ENCODE assay signal across 8 cellular contexts in the genomic region with DNA sequence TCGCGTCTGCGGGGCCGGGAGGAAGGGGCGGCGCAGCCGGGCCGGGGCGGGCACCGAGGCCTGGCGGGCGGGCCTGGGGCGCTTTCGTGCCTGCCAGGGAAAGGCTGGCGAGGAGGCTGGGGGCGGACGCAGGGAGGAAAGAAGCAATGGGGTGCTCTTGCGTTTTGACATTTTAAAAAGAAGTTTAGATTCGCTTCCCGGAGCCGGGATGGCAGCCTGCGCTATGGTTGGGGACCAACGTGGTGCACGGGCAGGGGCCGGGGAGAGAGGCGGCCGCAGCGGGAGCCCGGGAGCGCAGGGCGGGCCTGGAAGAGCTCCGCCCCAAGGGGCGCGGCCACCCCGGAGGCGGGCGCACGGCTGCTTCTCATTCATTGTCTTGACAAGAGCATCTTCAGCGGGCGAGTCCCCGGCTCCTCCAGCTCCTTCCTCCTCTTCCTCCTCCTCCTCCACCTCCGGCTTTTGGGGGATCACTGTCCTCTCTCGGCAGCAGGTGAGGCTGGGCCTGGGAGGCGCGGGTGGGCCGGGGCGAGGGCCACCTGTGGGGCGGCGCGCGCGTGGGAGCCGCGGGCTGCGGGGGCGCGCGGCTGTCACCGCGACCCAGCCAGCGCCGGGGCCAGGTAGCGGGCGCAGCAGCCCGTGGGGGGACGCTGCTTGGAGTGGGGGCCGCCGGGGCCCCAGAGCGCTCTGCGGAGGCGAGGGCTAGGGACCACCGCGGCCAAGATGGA. TPM values are rescaled to one million over a fixed set of nuclear protein-coding genes. Genes with fewer than 3 reads are reported as not detected.
DNase-seq lines count a peak whose midpoint lies in the region; ATAC-seq and TF ChIP-seq lines count a peak whose summit lies in the region.

Gene CORO1A (plus strand): TSS at position 367 of the 725 bp plus-strand sequence. CDS start 1,608 bp downstream, outside the sequence.

- H3K27ac ChIP-seq in CD8-positive, alpha-beta T cell (ENCODE audit: low read depth, low read length): peak within 1 kb of the TSS; percentile 91

- peak; percentile 58 to 94 (median 83) for DNase-seq in CD8-positive, alpha-beta T cell
- DNase-seq in HuH-7 (ENCODE audit: low spot score) (peak; percentile 78), RPMI8226 (peak; percentile 94), fibroblast of villous mesenchyme (ENCODE audit: low read depth) (peak; percentile 75), neural crest cell (ENCODE audit: low read depth, low spot score) (peak; percentile 77)
- peak; percentile 85 for DNase-seq in activated T-helper 2 cell treated with anti-CD3 and anti-CD28 coated beads, Interferon-gamma antibody, Interleukin-2, Interleukin-4, amounts not matched to agents 10 μg/mL and 5 μg/mL and 100 μg/mL, durations not matched to agents 14 hours and 24 hours and 36 hours (ENCODE audit: low spot score)
- DNase-seq in stimulated activated naive CD8-positive, alpha-beta T cell treated with anti-CD3 and anti-CD28 coated beads, Interleukin-15, amount 100 ng/mL, for 72 hours: peak; percentile 87 to 90

- CTCF ChIA-PET in CD8-positive, alpha-beta T cell (lab: Charles Lee): interaction anchor here (1.0 kb wide), 1 partner anchor 92 kb away, joined by 7 read pairs; the partner anchor contains the start of gene TBX6

- intact Hi-C loops in CD8-positive, alpha-beta T cell (cut with DNase I, micrococcal nuclease): no loop called here
- intact Hi-C loops in activated T-helper 2 cell treated with anti-CD3 and anti-CD28 coated beads, Interferon-gamma antibody, Interleukin-2, Interleukin-4, amounts not matched to agents 10 μg/mL and 5 μg/mL and 100 μg/mL, durations not matched to agents 14 hours and 24 hours and 36 hours (cut with micrococcal nuclease): no loop called here

- H3K4me3 ChIP-seq in CD8-positive, alpha-beta T cell (ENCODE audit: low read depth, low read length): peak within 1 kb of the TSS; percentile 97
- H3K4me3 ChIP-seq in fibroblast of villous mesenchyme (ENCODE audit: low read depth, low read length): peak within 1 kb of the TSS; percentile 64

- peak; percentile 41 for ATAC-seq in CD8-positive, alpha-beta T cell
- ATAC-seq in GM19467 (IDR thresholded peaks at IDR 0.05; ENCODE audit: unreplicated experiment): peak; percentile 43
- peak; percentile 51 for ATAC-seq in stimulated activated naive CD8-positive, alpha-beta T cell treated with anti-CD3 and anti-CD28 coated beads, Interleukin-15, amount 100 ng/mL, for 72 hours

- peaks cover 34% of the 10 kb centered on the region for H3K4me1 ChIP-seq in CD8-positive, alpha-beta T cell (ENCODE audit: insufficient read depth, low read length)

- POLR2A ChIA-PET in CD8-positive, alpha-beta T cell (lab: Charles Lee): interaction anchor here (0.5 to 7.0 kb wide), 31 partner anchors 9 to 475 kb away, joined by 3 to 130 read pairs (median 4); partner anchors contain the start of genes ALDOA, GDPD3, MAPK3 and PPP4C

- H3K9me3 Mint-ChIP-seq in CD8-positive, alpha-beta T cell: no peaks in the 10 kb centered on the region
- no peaks in the 10 kb centered on the region for H3K9me3 Mint-ChIP-seq in activated T-helper 2 cell treated with anti-CD3 and anti-CD28 coated beads, Interferon-gamma antibody, Interleukin-2, Interleukin-4, amounts not matched to agents 10 μg/mL and 5 μg/mL and 100 μg/mL, durations not matched to agents 14 hours and 24 hours and 36 hours
- H3K9me3 Mint-ChIP-seq in neural crest cell: no peaks in the 10 kb centered on the region
- H3K9me3 Mint-ChIP-seq in stimulated activated naive CD8-positive, alpha-beta T cell treated with anti-CD3 and anti-CD28 coated beads, Interleukin-15, amount 100 ng/mL, for 72 hours: no peaks in the 10 kb centered on the region

- H3K4me3 Mint-ChIP-seq in CD8-positive, alpha-beta T cell: peak within 1 kb of the TSS; percentile 95
- H3K4me3 Mint-ChIP-seq in activated T-helper 2 cell treated with anti-CD3 and anti-CD28 coated beads, Interferon-gamma antibody, Interleukin-2, Interleukin-4, amounts not matched to agents 10 μg/mL and 5 μg/mL and 100 μg/mL, durations not matched to agents 14 hours and 24 hours and 36 hours (ENCODE audit: low read depth): peak within 1 kb of the TSS; percentile 100
- H3K4me3 Mint-ChIP-seq in neural crest cell: peak within 1 kb of the TSS; percentile 87
- H3K4me3 Mint-ChIP-seq in stimulated activated naive CD8-positive, alpha-beta T cell treated with anti-CD3 and anti-CD28 coated beads, Interleukin-15, amount 100 ng/mL, for 72 hours: peak within 1 kb of the TSS; percentile 93 to 97

- peaks cover 39% of the 10 kb centered on the region for H3K4me1 Mint-ChIP-seq in CD8-positive, alpha-beta T cell (ENCODE audit: low read depth)
- H3K4me1 Mint-ChIP-seq in activated T-helper 2 cell treated with anti-CD3 and anti-CD28 coated beads, Interferon-gamma antibody, Interleukin-2, Interleukin-4, amounts not matched to agents 10 μg/mL and 5 μg/mL and 100 μg/mL, durations not matched to agents 14 hours and 24 hours and 36 hours (ENCODE audit: low read depth): peaks cover 26% of the 10 kb centered on the region
- H3K4me1 Mint-ChIP-seq in neural crest cell: peaks cover 5% of the 10 kb centered on the region
- peaks cover 57% of the 10 kb centered on the region for H3K4me1 Mint-ChIP-seq in stimulated activated naive CD8-positive, alpha-beta T cell treated with anti-CD3 and anti-CD28 coated beads, Interleukin-15, amount 100 ng/mL, for 72 hours

- peaks cover 36% of the 10 kb centered on the region for H3K36me3 Mint-ChIP-seq in CD8-positive, alpha-beta T cell
- H3K36me3 Mint-ChIP-seq in activated T-helper 2 cell treated with anti-CD3 and anti-CD28 coated beads, Interferon-gamma antibody, Interleukin-2, Interleukin-4, amounts not matched to agents 10 μg/mL and 5 μg/mL and 100 μg/mL, durations not matched to agents 14 hours and 24 hours and 36 hours (ENCODE audit: low read depth): peaks cover 45% of the 10 kb centered on the region
- H3K36me3 Mint-ChIP-seq in neural crest cell (ENCODE audit: low read depth): no peaks in the 10 kb centered on the region

- no peaks in the 10 kb centered on the region for H3K9me3 ChIP-seq in CD8-positive, alpha-beta T cell (ENCODE audit: low read length)

- no peak for TF ChIP-seq CTCF in CD8-positive, alpha-beta T cell (IDR thresholded peaks at IDR 0.05)
- TF ChIP-seq CTCF in fibroblast of villous mesenchyme (IDR thresholded peaks at IDR 0.05; ENCODE audit: insufficient read depth, low read depth, low read length) (no peak), neural crest cell (conservative IDR thresholded peaks at IDR 0.05) (no peak)

- peak within 1 kb of the TSS; percentile 96 for H3K27ac Mint-ChIP-seq in CD8-positive, alpha-beta T cell
- peak within 1 kb of the TSS; percentile 97 for H3K27ac Mint-ChIP-seq in activated T-helper 2 cell treated with anti-CD3 and anti-CD28 coated beads, Interferon-gamma antibody, Interleukin-2, Interleukin-4, amounts not matched to agents 10 μg/mL and 5 μg/mL and 100 μg/mL, durations not matched to agents 14 hours and 24 hours and 36 hours
- H3K27ac Mint-ChIP-seq in neural crest cell (ENCODE audit: unreplicated experiment): peak within 1 kb of the TSS; percentile 27
- peak within 1 kb of the TSS; percentile 99 for H3K27ac Mint-ChIP-seq in stimulated activated naive CD8-positive, alpha-beta T cell treated with anti-CD3 and anti-CD28 coated beads, Interleukin-15, amount 100 ng/mL, for 72 hours

- no peaks in the 10 kb centered on the region for H3K27me3 ChIP-seq in CD8-positive, alpha-beta T cell (ENCODE audit: insufficient read depth, low read length)

- H3K27me3 Mint-ChIP-seq in CD8-positive, alpha-beta T cell (ENCODE audit: low read depth): no peaks in the 10 kb centered on the region
- H3K27me3 Mint-ChIP-seq in activated T-helper 2 cell treated with anti-CD3 and anti-CD28 coated beads, Interferon-gamma antibody, Interleukin-2, Interleukin-4, amounts not matched to agents 10 μg/mL and 5 μg/mL and 100 μg/mL, durations not matched to agents 14 hours and 24 hours and 36 hours (ENCODE audit: low read depth): no peaks in the 10 kb centered on the region
- no peaks in the 10 kb centered on the region for H3K27me3 Mint-ChIP-seq in neural crest cell (ENCODE audit: low read depth)
- H3K27me3 Mint-ChIP-seq in stimulated activated naive CD8-positive, alpha-beta T cell treated with anti-CD3 and anti-CD28 coated beads, Interleukin-15, amount 100 ng/mL, for 72 hours: no peaks in the 10 kb centered on the region

- peaks cover 42% of the 10 kb centered on the region for H3K36me3 ChIP-seq in CD8-positive, alpha-beta T cell (ENCODE audit: insufficient read depth, low read length)

RNA-seq across cellular contexts. Expression of gene CORO1A, which starts in this region (rescaled TPM):
- 100 to 1,000 TPM; 352 to 364 TPM for total RNA-seq in CD8-positive, alpha-beta T cell
- 843 and 845 TPM in 2 replicates for total RNA-seq in activated T-helper 2 cell treated with anti-CD3 and anti-CD28 coated beads, Interferon-gamma antibody, Interleukin-2, Interleukin-4, amounts not matched to agents 10 μg/mL and 5 μg/mL and 100 μg/mL, durations not matched to agents 14 hours and 24 hours and 36 hours
- 1.6 and 3.5 TPM in 2 replicates for total RNA-seq in fibroblast of villous mesenchyme
- total RNA-seq in neural crest cell: 25.2 and 25.8 TPM in 2 replicates

Comparison
In these comparisons a context has a peak if more than half of its experiments do, and no peak if none do; other contexts are left out.
1. Peak in every context shown above with its lines: DNase-seq, ATAC-seq, H3K4me3 ChIP-seq and H3K27ac ChIP-seq.
2. RNA of gene CORO1A (total RNA-seq): 843 to 845 TPM in activated T-helper 2 cell treated with anti-CD3 and anti-CD28 coated beads, Interferon-gamma antibody, Interleukin-2, Interleukin-4, amounts not matched to agents 10 μg/mL and 5 μg/mL and 100 μg/mL, durations not matched to agents 14 hours and 24 hours and 36 hours and 352 to 364 TPM in CD8-positive, alpha-beta T cell; 25.2 to 25.8 TPM in neural crest cell and 1.6 to 3.5 TPM in fibroblast of villous mesenchyme; every median in the first group is over 10 times any median in the second.
3. H3K27ac Mint-ChIP-seq: peak in every context shown above with its lines; median percentile 99 in stimulated activated naive CD8-positive, alpha-beta T cell treated with anti-CD3 and anti-CD28 coated beads, Interleukin-15, amount 100 ng/mL, for 72 hours; 97 in activated T-helper 2 cell treated with anti-CD3 and anti-CD28 coated beads, Interferon-gamma antibody, Interleukin-2, Interleukin-4, amounts not matched to agents 10 μg/mL and 5 μg/mL and 100 μg/mL, durations not matched to agents 14 hours and 24 hours and 36 hours; 96 in CD8-positive, alpha-beta T cell; 27 in neural crest cell.